20 cellular contexts compared by ENCODE assay signal in the genomic region with DNA sequence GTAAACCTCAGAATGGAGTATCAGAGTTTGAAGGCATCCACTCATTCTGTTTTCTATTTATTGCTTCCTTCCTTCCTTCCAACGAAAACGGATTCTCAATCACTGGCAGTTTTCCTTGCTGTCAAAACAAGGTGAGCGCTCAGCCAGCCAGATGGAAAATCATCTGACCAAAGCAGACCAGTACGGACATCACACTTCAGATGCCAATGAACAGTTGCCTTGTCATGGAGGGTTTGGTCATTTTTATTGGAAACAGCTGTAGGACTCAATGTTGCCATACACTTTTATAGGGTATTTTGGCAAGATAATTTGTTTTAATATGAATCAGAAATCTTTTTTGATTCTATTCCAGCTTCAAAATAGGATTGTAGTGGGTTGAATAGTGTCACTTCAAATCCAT.
"Had no signal": no experiment of that assay in that cellular context is flagged by ENCODE, and none has a peak within 500 bp of the region (broad histone marks: within the 10 kb centered on the region; RNA-seq: fewer than 3 reads in every experiment).

No MANE protein-coding gene starts in this region.

- H3K4me1 ChIP-seq: body of pancreas, lower lobe of right lung, pancreas had no signal

- ATAC-seq: activated CD4-positive, CD25-positive, alpha-beta regulatory T cell treated with anti-CD3 and anti-CD28 coated beads, Interleukin-2, amount 50 U/mL, for 24 hours; activated CD8-positive, alpha-beta memory T cell treated with anti-CD3 and anti-CD28 coated beads, Interleukin-2, amount 10 ng/mL, durations not matched to agents 7 days and 5 days; activated CD8-positive, alpha-beta T cell treated with anti-CD3 and anti-CD28 coated beads for 36 hours; activated naive CD8-positive, alpha-beta T cell treated with anti-CD3 and anti-CD28 coated beads, Interleukin-2, amount 50 U/mL, for 24 hours; body of pancreas; lower lobe of right lung; mucosa of descending colon; pancreas; right cardiac atrium had no signal

- DNase-seq: activated CD4-positive, alpha-beta T cell treated with anti-CD3 and anti-CD28 coated beads, Interleukin-2, amount 10 ng/mL, durations not matched to agents 7 days and 5 days; activated CD8-positive, alpha-beta memory T cell treated with anti-CD3 and anti-CD28 coated beads, Interleukin-2, amount 10 ng/mL, durations not matched to agents 7 days and 5 days; activated CD8-positive, alpha-beta T cell treated with anti-CD3 and anti-CD28 coated beads for 36 hours; activated gamma-delta T cell; activated naive CD4-positive, alpha-beta T cell treated with anti-CD3 and anti-CD28 coated beads, Interleukin-2, amount 50 U/mL, for 16 hours; activated naive CD8-positive, alpha-beta T cell treated with anti-CD3 and anti-CD28 coated beads, Interleukin-2, amount 50 U/mL, for 24 hours; body of pancreas; effector CD4-positive, alpha-beta T cell; kidney; lower lobe of right lung; mesendoderm; mucosa of descending colon; nephron progenitor cell; pancreas; right cardiac atrium; stimulated activated CD4-positive, alpha-beta T cell treated with anti-CD3 and anti-CD28 coated beads, Interleukin-12 subunit alpha, Interleukin-12 subunit beta, amount 100 ng/mL, for 4 hours; substantia nigra had no signal

- H3K27ac ChIP-seq: body of pancreas, lower lobe of right lung, pancreas, VCaP had no signal

- H3K4me3 ChIP-seq: body of pancreas, lower lobe of right lung, mucosa of descending colon, pancreas, tibial nerve had no signal

- H3K9me3 ChIP-seq: body of pancreas, lower lobe of right lung, mucosa of descending colon, pancreas, tibial nerve had no signal

- H3K27me3 ChIP-seq: body of pancreas, pancreas, tibial nerve had no signal
